In the genomic region with DNA sequence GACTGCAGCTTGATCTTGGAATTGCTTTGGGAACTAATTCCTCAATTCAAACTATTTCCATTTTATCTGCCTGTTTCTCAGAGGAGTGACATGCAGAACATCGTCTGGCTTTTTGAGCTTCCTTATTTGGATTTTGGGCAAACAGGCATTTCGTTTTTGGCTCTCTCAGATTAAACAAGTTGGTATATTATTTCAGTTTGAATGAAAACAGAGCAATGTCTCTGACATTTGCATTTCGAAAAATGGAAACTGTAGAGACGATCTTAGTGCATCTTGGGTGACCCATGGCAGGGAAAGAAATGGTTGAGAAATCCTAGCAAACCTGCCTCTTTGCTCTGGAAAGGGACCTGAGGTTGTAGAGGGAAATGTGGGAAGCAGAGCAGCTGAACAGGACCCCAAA, we compare ENCODE assay signal across 28 cellular contexts.
"Had no signal": no experiment of that assay in that cellular context is flagged by ENCODE, and none has a peak within 500 bp of the region (broad histone marks: within the 10 kb centered on the region; RNA-seq: fewer than 3 reads in every experiment).

No MANE protein-coding gene starts in this region.

- H3K27me3 ChIP-seq: ovary, right lobe of liver, spleen, thyroid gland, tibial nerve, upper lobe of right lung, uterus had no signal

- H3K79me2 ChIP-seq: parathyroid adenoma had no signal

- DNase-seq: naive B cell; naive thymus-derived CD8-positive, alpha-beta T cell; nephron progenitor cell; occipital lobe; ovary; posterior cingulate gyrus; psoas muscle; right cardiac atrium; right lobe of liver; spleen; stimulated activated CD4-positive, alpha-beta T cell treated with anti-CD3 and anti-CD28 coated beads, Interleukin-12 subunit alpha, Interleukin-12 subunit beta, amount 100 ng/mL, for 4 hours; stimulated activated CD4-positive, alpha-beta T cell treated with anti-CD3 and anti-CD28 coated beads, Interleukin-1b, Interleukin-23, amount 100 ng/mL, for 48 hours; stimulated activated CD4-positive, alpha-beta T cell treated with anti-CD3 and anti-CD28 coated beads, Interleukin-4, amount 100 ng/mL, for 1 hour; stimulated activated CD4-positive, alpha-beta T cell treated with anti-CD3 and anti-CD28 coated beads, Interleukin-4, amount 100 ng/mL, for 4 hours; stimulated activated CD8-positive, alpha-beta memory T cell treated with anti-CD3 and anti-CD28 coated beads, Interleukin-4, amount 100 ng/mL, for 48 hours; stimulated activated naive CD4-positive, alpha-beta T cell; stimulated activated naive CD8-positive, alpha-beta T cell treated with anti-CD3 and anti-CD28 coated beads, Interleukin-15, amount 100 ng/mL, for 72 hours; stimulated activated naive CD8-positive, alpha-beta T cell treated with anti-CD3 and anti-CD28 coated beads, Interleukin-15, Interleukin-2, amounts not matched to agents 100 U/mL and 50 U/mL, for 24 hours; thyroid gland; upper lobe of right lung; uterus had no signal

- H3K27ac ChIP-seq: ovary, parathyroid adenoma, psoas muscle, right lobe of liver, skin epidermis, spleen, thoracic aorta, thyroid gland, tibial nerve, upper lobe of right lung, uterus had no signal

- ATAC-seq: naive thymus-derived CD8-positive, alpha-beta T cell; natural killer cell treated with Interleukin-12 subunit alpha and Interleukin-12 subunit beta and Interleukin-15 and Interleukin-18, amount 100 ng/mL, for 72 hours; psoas muscle; right cardiac atrium; right lobe of liver; stimulated activated memory B cell treated with anti-CD40 and anti-IgM and Interleukin-4, amounts not matched to agents 10 μg/mL and 1 μg/mL and 100 μg/mL, for 72 hours; stimulated activated naive CD8-positive, alpha-beta T cell treated with anti-CD3 and anti-CD28 coated beads, Interleukin-15, amount 100 ng/mL, for 72 hours; stimulated activated naive CD8-positive, alpha-beta T cell treated with anti-CD3 and anti-CD28 coated beads, Interleukin-15, Interleukin-2, amounts not matched to agents 100 U/mL and 50 U/mL, for 24 hours; upper lobe of right lung had no signal

- H3K4me3 ChIP-seq: ovary, psoas muscle, right lobe of liver, skin epidermis, smooth muscle cell, spleen, thoracic aorta, thyroid gland, tibial nerve, upper lobe of right lung, uterus had no signal

- H3K36me3 ChIP-seq: ovary, right lobe of liver, spleen, thoracic aorta, thyroid gland, tibial nerve, upper lobe of right lung, uterus had no signal

- H3K9me3 ChIP-seq: ovary, psoas muscle, right lobe of liver, spleen, thoracic aorta, thyroid gland, tibial nerve, upper lobe of right lung, uterus had no signal

- H3K4me1 ChIP-seq: parathyroid adenoma, right lobe of liver, thyroid gland, tibial nerve, uterus had no signal

- H3K4me2 ChIP-seq: smooth muscle cell had no signal

- H3K9ac ChIP-seq: parathyroid adenoma had no signal
